Comparison of ENCODE assay signal across 16 cellular contexts in the genomic region with DNA sequence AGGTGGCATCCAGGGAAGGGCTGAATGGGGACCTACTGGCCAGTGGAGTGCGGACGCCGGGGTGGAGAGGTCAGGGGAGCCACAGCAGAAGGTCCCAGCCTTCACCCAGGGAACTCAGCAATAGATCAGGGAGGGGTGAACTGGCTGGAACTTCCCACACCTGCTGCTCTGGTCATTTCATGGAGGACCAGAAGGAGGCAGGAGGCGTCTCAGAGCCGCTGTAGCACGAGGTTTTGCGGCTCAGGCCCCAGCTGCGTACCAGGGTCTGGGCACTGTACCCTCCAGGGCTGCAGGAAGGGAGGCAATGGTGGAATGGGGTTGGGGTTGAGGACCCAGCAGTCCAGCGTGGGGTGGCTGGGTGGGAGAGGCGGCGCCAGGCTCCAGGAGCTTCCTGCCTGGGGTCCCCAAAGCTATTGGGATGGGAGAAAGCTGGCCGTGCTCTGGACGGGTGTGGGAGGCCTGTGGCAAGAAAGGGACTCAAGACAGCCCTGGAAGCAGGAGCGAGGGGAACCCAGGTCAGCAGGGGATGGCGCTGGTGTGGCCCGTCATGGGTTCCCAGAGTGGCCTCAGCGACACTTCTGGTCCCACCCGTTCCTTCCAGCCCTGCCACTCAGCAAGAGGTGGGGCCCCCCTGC. TPM values are rescaled to one million over a fixed set of nuclear protein-coding genes. Genes with fewer than 3 reads are reported as not detected.
A peak's percentile ranks its signal among the peaks of the same experiment; 100 is the strongest.
DNase-seq lines count a peak whose midpoint lies in the region; ATAC-seq and TF ChIP-seq lines count a peak whose summit lies in the region.
"Had no signal": no experiment of that assay in that cellular context is flagged by ENCODE, and none has a peak within 500 bp of the region (broad histone marks: within the 10 kb centered on the region; RNA-seq: fewer than 3 reads in every experiment).

No MANE protein-coding gene starts in this region.

- no peaks in the 10 kb centered on the region for H3K4me1 ChIP-seq in Peyer's patch
- H3K4me1 ChIP-seq: BE2C had no signal

- no peaks in the 10 kb centered on the region for H3K4me1 Mint-ChIP-seq in neural crest cell
- H3K4me1 Mint-ChIP-seq: CD4-positive, alpha-beta memory T cell had no signal

- peak; percentile 23 for DNase-seq in Right ventricle myocardium superior
- no peak for DNase-seq in cardiac septum (ENCODE audit: low spot score)
- no peak for DNase-seq in WERI-Rb-1
- no peak for DNase-seq in neural crest cell (ENCODE audit: low read depth, low spot score)
- no peak for DNase-seq in activated gamma-delta T cell (lab: John Stamatoyannopoulos, UW)
- no peak for DNase-seq in Peyer's patch
- DNase-seq in RPMI8226 = no peak
- DNase-seq: BE2C; CD4-positive, alpha-beta memory T cell; COR-L47; DMS153; DMS79 treated with DMSO at 0.1 percent for 48 hours; EL; GM23248 had no signal

- ATAC-seq in Right ventricle myocardium superior (ENCODE audit: poor library complexity) = no peak

- no peaks in the 10 kb centered on the region for H3K36me3 ChIP-seq in WERI-Rb-1
- no peaks in the 10 kb centered on the region for H3K36me3 ChIP-seq in Peyer's patch
- H3K36me3 ChIP-seq: BE2C, HAP-1 had no signal

- peaks cover 12% of the 10 kb centered on the region for H3K27me3 Mint-ChIP-seq in neural crest cell (ENCODE audit: low read depth)

- H3K9me3 ChIP-seq in WERI-Rb-1 (ENCODE audit: severe bottlenecking) (peaks cover 13% of the 10 kb centered on the region), Peyer's patch (peaks cover 0 to 13% (median 3%) of the 10 kb centered on the region in 4 donors)
- H3K9me3 ChIP-seq: BE2C, HAP-1 had no signal

- no peak for TF ChIP-seq POLR2A in Peyer's patch (IDR thresholded peaks at IDR 0.05)

- intact Hi-C loops in Right ventricle myocardium superior (cut with DNase I) = no loop called here
- intact Hi-C loops in cardiac septum (cut with DNase I) = no loop called here

- H3K36me3 Mint-ChIP-seq in neural crest cell (ENCODE audit: low read depth) = no peaks in the 10 kb centered on the region
- H3K36me3 Mint-ChIP-seq: CD4-positive, alpha-beta memory T cell had no signal

- peaks cover 1% of the 10 kb centered on the region for H3K27me3 ChIP-seq in WERI-Rb-1 (ENCODE audit: insufficient read depth, low read depth, severe bottlenecking)
- H3K27me3 ChIP-seq in Peyer's patch = no peaks in the 10 kb centered on the region
- H3K27me3 ChIP-seq: BE2C had no signal

- TF ChIP-seq CTCF in WERI-Rb-1 (IDR thresholded peaks at IDR 0.05; ENCODE audit: low read depth, low read length) = peak; percentile 7; the same call in 1 of the 2 replicates
- TF ChIP-seq CTCF in neural crest cell (conservative IDR thresholded peaks at IDR 0.05) = no peak
- TF ChIP-seq CTCF in Peyer's patch (IDR thresholded peaks at IDR 0.05) = no peak

- H3K27ac Mint-ChIP-seq in neural crest cell (ENCODE audit: unreplicated experiment) = peak overlapping the region; percentile 50
- H3K27ac Mint-ChIP-seq: CD4-positive, alpha-beta memory T cell had no signal

- H3K4me3 ChIP-seq in WERI-Rb-1 (ENCODE audit: low read depth, low read length) (no peak overlapping the region), Peyer's patch (no peak overlapping the region)
- H3K4me3 ChIP-seq: GM23248, HAP-1 had no signal

- no peak overlapping the region for H3K27ac ChIP-seq in WERI-Rb-1
- H3K27ac ChIP-seq in Peyer's patch = no peak overlapping the region
- H3K27ac ChIP-seq: C4-2B, GM23248 had no signal

- H3K4me3 Mint-ChIP-seq in neural crest cell = no peak overlapping the region
- H3K4me3 Mint-ChIP-seq: CD4-positive, alpha-beta memory T cell had no signal

- H3K9me3 Mint-ChIP-seq in neural crest cell = peaks cover 2% of the 10 kb centered on the region

RNA-seq across cellular contexts. Expression of gene BRSK2, which starts 20.2 kb away (rescaled TPM):
- 0.67 TPM for total RNA-seq in Right ventricle myocardium superior
- 0.16 TPM for total RNA-seq in cardiac septum
- 59.9 and 72.5 TPM in 2 replicates for total RNA-seq in neural crest cell
- total RNA-seq in Peyer's patch = 1 to 10 TPM in 1 of 4 donors, under 1 TPM in 2, not detected in 1; 0.35 to 6.4 (median 0.40) TPM
